In the genomic region with DNA sequence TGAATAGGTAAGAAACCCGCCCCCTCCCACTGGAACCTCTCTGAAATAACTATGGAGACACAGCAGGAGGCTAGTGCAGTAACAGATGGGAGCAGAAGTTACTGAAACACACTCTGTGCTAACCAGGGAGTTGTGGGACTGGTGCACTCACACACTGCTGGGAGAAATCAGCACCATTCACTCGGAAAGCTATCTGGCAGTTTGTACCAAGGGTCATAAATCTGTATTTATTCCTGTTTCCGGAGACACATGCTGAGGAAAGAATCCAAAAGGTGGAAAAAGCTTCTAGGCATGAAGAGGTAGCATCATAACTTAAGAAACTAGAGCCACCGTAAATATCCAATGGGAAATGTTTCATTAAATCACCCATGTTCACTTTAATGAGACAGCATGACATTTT, we compare ENCODE assay signal across 24 cellular contexts. TPM values are rescaled to one million over a fixed set of nuclear protein-coding genes. Genes with fewer than 3 reads are reported as not detected.
DNase-seq lines count a peak whose midpoint lies in the region; ATAC-seq, FAIRE-seq and TF ChIP-seq lines count a peak whose summit lies in the region.
"Had no signal": no experiment of that assay in that cellular context is flagged by ENCODE, and none has a peak within 500 bp of the region (broad histone marks: within the 10 kb centered on the region; RNA-seq: fewer than 3 reads in every experiment).

No MANE protein-coding gene starts in this region.

- intact Hi-C loops in dendritic cell treated with granulocyte-macrophage colony-stimulating factor and Interleukin-4, amounts not matched to agents 40 ng/mL and 50 ng/mL, for 4 days (cut with micrococcal nuclease) = loop anchor here (5.0 kb wide), 1 partner anchor 39 kb away; a partner anchor contains a TSS
- intact Hi-C loops in pancreas (cut with DNase I) = no loop called here

- no peak for FAIRE-seq in pancreas (lab: Jason Lieb, UNC)

- TF ChIP-seq CTCF in nephron progenitor cell (IDR thresholded peaks at IDR 0.05) (no peak), pancreas (IDR thresholded peaks at IDR 0.05) (no peak)

- no peaks in the 10 kb centered on the region for H3K9me3 ChIP-seq in pancreas
- H3K9me3 ChIP-seq: HAP-1, testis had no signal

- no peak overlapping the region for H3K4me3 Mint-ChIP-seq in dendritic cell treated with granulocyte-macrophage colony-stimulating factor and Interleukin-4, amounts not matched to agents 40 ng/mL and 50 ng/mL, for 4 days
- H3K4me3 Mint-ChIP-seq in nephron progenitor cell = peak overlapping the region; percentile 14
- H3K4me3 Mint-ChIP-seq: activated naive CD4-positive, alpha-beta T cell treated with anti-CD3 and anti-CD28 coated beads, Interleukin-2, amount 50 U/mL, for 24 hours; naive thymus-derived CD8-positive, alpha-beta T cell; stimulated activated naive B cell treated with anti-CD40 and anti-IgM and Interleukin-4, amounts not matched to agents 10 μg/mL and 1 μg/mL and 100 μg/mL, for 72 hours; WTC11 had no signal

- DNase-seq in NCI-H524 (lab: John Stamatoyannopoulos, UW) (peak; percentile 40 to 68), NCI-H524 treated with DMSO at 0.1 percent for 48 hours (lab: John Stamatoyannopoulos, UW) (no peak), NCI-H1694 treated with DMSO at 0.1 percent for 48 hours (lab: John Stamatoyannopoulos, UW) (peak; percentile 81), nephron progenitor cell (peak; percentile 22), NCI-H82 treated with DMSO at 0.1 percent for 48 hours (lab: John Stamatoyannopoulos, UW; ENCODE audit: unreplicated experiment) (no peak), KG1 (lab: John Stamatoyannopoulos, UW) (no peak), pancreas (no peak)
- DNase-seq: activated CD4-positive, alpha-beta T cell treated with anti-CD3 and anti-CD28 coated beads, Interleukin-2, amount 50 U/mL, for 4 hours; C1 segment of cervical spinal cord; EL; Kasumi-1; naive thymus-derived CD8-positive, alpha-beta T cell; NCI-H2081; NCI-H526; retina; stimulated activated naive B cell treated with anti-CD40 and anti-IgM and Interleukin-4, amounts not matched to agents 10 μg/mL and 1 μg/mL and 100 μg/mL, for 72 hours; T-helper 9 cell; testis had no signal

- H3K4me3 ChIP-seq in pancreas = no peak overlapping the region
- H3K4me3 ChIP-seq: HAP-1, testis had no signal

- H3K36me3 Mint-ChIP-seq in dendritic cell treated with granulocyte-macrophage colony-stimulating factor and Interleukin-4, amounts not matched to agents 40 ng/mL and 50 ng/mL, for 4 days (ENCODE audit: low read depth) = peaks cover 56% of the 10 kb centered on the region
- H3K36me3 Mint-ChIP-seq in nephron progenitor cell (ENCODE audit: low read depth) = no peaks in the 10 kb centered on the region
- H3K36me3 Mint-ChIP-seq: activated naive CD4-positive, alpha-beta T cell treated with anti-CD3 and anti-CD28 coated beads, Interleukin-2, amount 50 U/mL, for 24 hours; naive thymus-derived CD8-positive, alpha-beta T cell; stimulated activated naive B cell treated with anti-CD40 and anti-IgM and Interleukin-4, amounts not matched to agents 10 μg/mL and 1 μg/mL and 100 μg/mL, for 72 hours; WTC11 had no signal

- H3K27me3 ChIP-seq in pancreas = no peaks in the 10 kb centered on the region
- H3K27me3 ChIP-seq: testis had no signal

- H3K27ac Mint-ChIP-seq in dendritic cell treated with granulocyte-macrophage colony-stimulating factor and Interleukin-4, amounts not matched to agents 40 ng/mL and 50 ng/mL, for 4 days = peak overlapping the region; percentile 48
- H3K27ac Mint-ChIP-seq in nephron progenitor cell = peak overlapping the region; percentile 23
- H3K27ac Mint-ChIP-seq: activated naive CD4-positive, alpha-beta T cell treated with anti-CD3 and anti-CD28 coated beads, Interleukin-2, amount 50 U/mL, for 24 hours; stimulated activated naive B cell treated with anti-CD40 and anti-IgM and Interleukin-4, amounts not matched to agents 10 μg/mL and 1 μg/mL and 100 μg/mL, for 72 hours; WTC11 had no signal

- no peaks in the 10 kb centered on the region for H3K27me3 Mint-ChIP-seq in dendritic cell treated with granulocyte-macrophage colony-stimulating factor and Interleukin-4, amounts not matched to agents 40 ng/mL and 50 ng/mL, for 4 days
- H3K27me3 Mint-ChIP-seq in nephron progenitor cell (ENCODE audit: low read depth, poor library complexity) = peaks cover 3% of the 10 kb centered on the region
- H3K27me3 Mint-ChIP-seq: activated naive CD4-positive, alpha-beta T cell treated with anti-CD3 and anti-CD28 coated beads, Interleukin-2, amount 50 U/mL, for 24 hours; naive thymus-derived CD8-positive, alpha-beta T cell had no signal

- peaks cover 5 to 16% (median 12%) of the 10 kb centered on the region in 3 donors for H3K4me1 ChIP-seq in pancreas
- H3K4me1 ChIP-seq: HAP-1, testis had no signal

- H3K27ac ChIP-seq in pancreas = no peak overlapping the region
- H3K27ac ChIP-seq: testis had no signal

- no peaks in the 10 kb centered on the region for H3K36me3 ChIP-seq in pancreas
- H3K36me3 ChIP-seq: HAP-1 had no signal

- no peak for ATAC-seq in pancreas
- ATAC-seq: naive thymus-derived CD8-positive, alpha-beta T cell; stimulated activated naive B cell treated with anti-CD40 and anti-IgM and Interleukin-4, amounts not matched to agents 10 μg/mL and 1 μg/mL and 100 μg/mL, for 72 hours; WTC11 had no signal

- H3K4me1 Mint-ChIP-seq in dendritic cell treated with granulocyte-macrophage colony-stimulating factor and Interleukin-4, amounts not matched to agents 40 ng/mL and 50 ng/mL, for 4 days (ENCODE audit: low read depth) = peaks cover 96% of the 10 kb centered on the region
- H3K4me1 Mint-ChIP-seq in nephron progenitor cell = peaks cover 84% of the 10 kb centered on the region

- H3K9me3 Mint-ChIP-seq in dendritic cell treated with granulocyte-macrophage colony-stimulating factor and Interleukin-4, amounts not matched to agents 40 ng/mL and 50 ng/mL, for 4 days = no peaks in the 10 kb centered on the region
- no peaks in the 10 kb centered on the region for H3K9me3 Mint-ChIP-seq in nephron progenitor cell
- H3K9me3 Mint-ChIP-seq: activated naive CD4-positive, alpha-beta T cell treated with anti-CD3 and anti-CD28 coated beads, Interleukin-2, amount 50 U/mL, for 24 hours; naive thymus-derived CD8-positive, alpha-beta T cell; stimulated activated naive B cell treated with anti-CD40 and anti-IgM and Interleukin-4, amounts not matched to agents 10 μg/mL and 1 μg/mL and 100 μg/mL, for 72 hours; WTC11 had no signal

- 70 to 73% methylated on average over 4 of the region's 4 CpGs for WGBS in pancreas, 2 donors

RNA-seq across cellular contexts. Expression of a gene that starts 39.9 kb away (rescaled TPM):
- 10 to 100 TPM in 2 of 6 donors, 1 to 10 TPM in 4; 5.1 to 13.2 (median 7.7) TPM for total RNA-seq in pancreas
- polyA plus RNA-seq in pancreas = 1 to 10 TPM; 3.8 TPM
- total RNA-seq: osteoblast had no signal
- polyA plus RNA-seq: AG04450 had no signal

Comparison
In these comparisons a context has a peak if more than half of its experiments do, and no peak if none do; other contexts are left out.
1. DNase-seq: peak in NCI-H524 (2 of 2), NCI-H1694 treated with DMSO at 0.1 percent for 48 hours (single experiment) and nephron progenitor cell (single experiment); none in NCI-H524 treated with DMSO at 0.1 percent for 48 hours (single experiment), NCI-H82 treated with DMSO at 0.1 percent for 48 hours (single experiment), KG1 (single experiment) and pancreas (0 of 6).